8 cellular contexts compared by ENCODE assay signal in genomic region chr6:161168281-161168891, GRCh38.
DNase-seq lines count a peak whose midpoint lies in the region; ATAC-seq, FAIRE-seq and TF ChIP-seq lines count a peak whose summit lies in the region.

No MANE protein-coding gene starts in this region.

- H3K4me2 ChIP-seq in PC-9 = no peak overlapping the region

- H3K4me1 ChIP-seq in SJSA1 (replicated peaks) (peaks cover 12% of the 10 kb centered on the region), heart left ventricle (peaks cover 0 to 17% (median 0%) of the 10 kb centered on the region in 12 donors), PC-9 (replicated peaks; ENCODE audit: insufficient read depth) (no peaks in the 10 kb centered on the region), kidney (ENCODE audit: control insufficient read depth in 1 of 2, insufficient read depth in 1 of 2, low read depth in 1 of 2, low read length in 2 of 2) (no peaks in the 10 kb centered on the region)

- WGBS in heart left ventricle, 4 donors = 59 to 66% (median 62%) methylated on average over 13 to 14 of the region's 14 CpGs

- H3F3A ChIP-seq in PC-9 (ENCODE audit: insufficient read depth, low read depth) = no peaks in the 10 kb centered on the region

- TF ChIP-seq CTCF in heart left ventricle (IDR thresholded peaks at IDR 0.05) = no peak
- TF ChIP-seq CTCF in PC-9 (conservative IDR thresholded peaks at IDR 0.05) = no peak
- no peak for TF ChIP-seq CTCF in kidney (IDR thresholded peaks at IDR 0.05; ENCODE audit: borderline replicate concordance, extremely low read depth, insufficient read depth)

- ATAC-seq in Right ventricle myocardium inferior (peak; percentile 35), heart left ventricle (peak in 3 of 4 donors; percentile 37 to 63 (median 41))

- POLR2A ChIA-PET in PC-9 (lab: Charles Lee; ENCODE audit: unreplicated experiment) = no interaction called here

- intact Hi-C loops in Right ventricle myocardium inferior (cut with DNase I) (loop anchor here (10.0 kb wide), 1 partner anchor 126 kb away; no protein-coding TSS in a partner anchor), cardiac septum (cut with DNase I) (no loop called here), heart left ventricle (cut with DNase I) (no loop called here), PC-9 (cut with micrococcal nuclease; ENCODE audit: unreplicated experiment) (no loop called here), kidney (cut with DNase I) (no loop called here)

- H4K20me1 ChIP-seq in PC-9 (ENCODE audit: insufficient read depth) = no peaks in the 10 kb centered on the region

- H3K9ac ChIP-seq in kidney (ENCODE audit: low read length in 2 of 2) = no peak overlapping the region

- FAIRE-seq in urothelium cell line (lab: Jason Lieb, UNC) (peak; percentile 86), kidney (lab: Jason Lieb, UNC) (no peak)

- no peak for DNase-seq in Right ventricle myocardium inferior (ENCODE audit: missing footprints)
- no peak for DNase-seq in cardiac septum (ENCODE audit: low spot score)
- DNase-seq in SJSA1 (ENCODE audit: low read depth in 1 of 2, low spot score in 2 of 2) = peak; percentile 83 to 93
- DNase-seq in heart left ventricle = peak in 1 of 5 donors; percentile 39
- DNase-seq in urothelium cell line (ENCODE audit: low spot score) = peak; percentile 83
- DNase-seq in PC-9 = no peak
- DNase-seq in kidney = no peak
- DNase-seq in NK-92 treated with Interleukin-12 subunit alpha and Interleukin-12 subunit beta, amount 100 ng/mL, for 24 hours (lab: John Stamatoyannopoulos, UW) = no peak

- CTCF ChIA-PET in PC-9 (lab: Charles Lee) = no interaction called here

- H3K27ac ChIP-seq in SJSA1 (peak overlapping the region; percentile 34; the same call in 1 of the 2 replicates), heart left ventricle (no peak overlapping the region), PC-9 (no peak overlapping the region), kidney (ENCODE audit: low read depth in 2 of 2, low read length in 2 of 2) (no peak overlapping the region)

- H3K9me2 ChIP-seq in PC-9 (ENCODE audit: insufficient read depth) = no peaks in the 10 kb centered on the region

- no peak for TF ChIP-seq POLR2A in heart left ventricle (IDR thresholded peaks at IDR 0.05)

- H3K27me3 ChIP-seq in SJSA1 (replicated peaks) (no peaks in the 10 kb centered on the region), heart left ventricle (no peaks in the 10 kb centered on the region), PC-9 (ENCODE audit: insufficient read depth, low read depth) (peaks cover 67% of the 10 kb centered on the region)

- H2AFZ ChIP-seq in PC-9 = no peak overlapping the region

- BruUV-seq in PC-9 (replicated peaks; lab: Mats Ljungman, UMichigan) = no TSS peak

- H3K4me3 ChIP-seq in SJSA1 (no peak overlapping the region), heart left ventricle (no peak overlapping the region), PC-9 (no peak overlapping the region), kidney (ENCODE audit: low read length in 2 of 2) (no peak overlapping the region)

- H3K79me2 ChIP-seq in PC-9 (ENCODE audit: low read depth) = no peaks in the 10 kb centered on the region

- H3K36me3 ChIP-seq in SJSA1 = peaks cover 5% of the 10 kb centered on the region; the same call in 1 of the 2 replicates
- peaks cover 0 to 22% (median 8%) of the 10 kb centered on the region in 9 donors for H3K36me3 ChIP-seq in heart left ventricle
- no peaks in the 10 kb centered on the region for H3K36me3 ChIP-seq in PC-9 (ENCODE audit: low read depth)
- H3K36me3 ChIP-seq in kidney (ENCODE audit: control insufficient read depth in 1 of 2, insufficient read depth in 2 of 2, low read length in 2 of 2) = no peaks in the 10 kb centered on the region

- H3K9me3 ChIP-seq in SJSA1 (replicated peaks) (no peaks in the 10 kb centered on the region), heart left ventricle (peaks cover 0 to 7% (median 0%) of the 10 kb centered on the region in 12 donors), PC-9 (ENCODE audit: insufficient read depth, low read depth) (no peaks in the 10 kb centered on the region), kidney (ENCODE audit: control insufficient read depth in 1 of 2, low read length in 2 of 2) (no peaks in the 10 kb centered on the region)

Comparison
In these comparisons a context has a peak if more than half of its experiments do, and no peak if none do; other contexts are left out.
1. DNase-seq: peak in SJSA1 (2 of 2) and urothelium cell line (single experiment); none in Right ventricle myocardium inferior (single experiment), cardiac septum (single experiment), PC-9 (0 of 2), kidney (single experiment) and NK-92 treated with Interleukin-12 subunit alpha and Interleukin-12 subunit beta, amount 100 ng/mL, for 24 hours (single experiment).